Comparison of ENCODE assay signal across 13 cellular contexts in genomic region chr17:44361292-44362055, GRCh38. TPM values are rescaled to one million over a fixed set of nuclear protein-coding genes. Genes with fewer than 3 reads are reported as not detected.
DNase-seq lines count a peak whose midpoint lies in the region; ATAC-seq and TF ChIP-seq lines count a peak whose summit lies in the region.
"Had no signal": no experiment of that assay in that cellular context is flagged by ENCODE, and none has a peak within 500 bp of the region (broad histone marks: within the 10 kb centered on the region; RNA-seq: fewer than 3 reads in every experiment).

No MANE protein-coding gene starts in this region.

- H3K18ac ChIP-seq in IMR-90 (ENCODE audit: low read depth, low read length): peak overlapping the region; percentile 15; the same call in 1 of the 2 replicates

- H4K20me1 ChIP-seq in IMR-90 (ENCODE audit: insufficient read depth, low read length): peaks cover 11% of the 10 kb centered on the region

- no peak overlapping the region for H3K56ac ChIP-seq in IMR-90 (ENCODE audit: extremely low read depth, insufficient read depth, low read length)

- no peak overlapping the region for H4K8ac ChIP-seq in IMR-90 (ENCODE audit: low read depth in 2 of 2, low read length in 2 of 2)

- intact Hi-C loops in IMR-90 (cut with micrococcal nuclease) (no loop called here), CD14-positive monocyte (cut with micrococcal nuclease) (loop anchor here in 1 of 2 donors (2.0 to 5.0 kb wide), 2 partner anchors 39 to 151 kb away; partner anchors contain the start of gene SLC25A39)

- H3K4me3 ChIP-seq in IMR-90 (ENCODE audit: insufficient read depth, low read depth, low read length): no peak overlapping the region
- peak overlapping the region; percentile 87 for H3K4me3 ChIP-seq in endodermal cell (ENCODE audit: low read length)
- peak overlapping the region; percentile 0 for H3K4me3 ChIP-seq in neuron (ENCODE audit: low read length)
- H3K4me3 ChIP-seq: thyroid gland had no signal

- in situ Hi-C loops in IMR-90 (cut with MboI; ENCODE audit: low sequenced_read_pairs): no loop called here

- peak overlapping the region; percentile 48; the same call in 1 of the 2 replicates for H2AK5ac ChIP-seq in IMR-90 (ENCODE audit: low read depth, low read length)

- no peak overlapping the region for H2BK5ac ChIP-seq in IMR-90 (ENCODE audit: low read depth, low read length, poor library complexity, severe bottlenecking)

- ATAC-seq in IMR-90 (ENCODE audit: low read depth) (no peak), HG03135 (IDR thresholded peaks at IDR 0.05; ENCODE audit: unreplicated experiment) (no peak), omental fat pad (ENCODE audit: low FRiP score) (no peak)

- H2AFZ ChIP-seq in IMR-90 (replicated peaks; ENCODE audit: low read length, poor library complexity): peak overlapping the region; percentile 77
- H2AFZ ChIP-seq in neuron (ENCODE audit: low read depth, low read length): no peak overlapping the region

- H3K36me3 Mint-ChIP-seq in endodermal cell (ENCODE audit: low read depth) (peaks cover 12% of the 10 kb centered on the region), CD14-positive monocyte (no peaks in the 10 kb centered on the region)
- H3K36me3 Mint-ChIP-seq: activated naive CD8-positive, alpha-beta T cell; CD4-positive, alpha-beta memory T cell had no signal

- H4K91ac ChIP-seq in IMR-90 (ENCODE audit: insufficient read depth, low read depth, low read length): no peak overlapping the region

- H2BK15ac ChIP-seq in IMR-90 (ENCODE audit: low read depth, low read length): no peak overlapping the region

- no peak overlapping the region for H3K23ac ChIP-seq in IMR-90 (ENCODE audit: low read depth, low read length)

- TF ChIP-seq CTCF in IMR-90 (conservative IDR thresholded peaks at IDR 0.05; ENCODE audit: low read depth, low read length) (no peak), endodermal cell (conservative IDR thresholded peaks at IDR 0.05) (no peak), CD14-positive monocyte (IDR thresholded peaks at IDR 0.05) (no peak), omental fat pad (IDR thresholded peaks at IDR 0.05) (no peak)

- H2BK20ac ChIP-seq in IMR-90 (ENCODE audit: low read depth, low read length): no peak overlapping the region

- peaks cover 8% of the 10 kb centered on the region; the same call in 1 of the 2 replicates for H3K9me1 ChIP-seq in IMR-90 (ENCODE audit: insufficient read depth, low read length)

- peaks cover 10% of the 10 kb centered on the region for H3K27me3 ChIP-seq in IMR-90 (ENCODE audit: control insufficient read depth, insufficient read depth, low read length)
- peaks cover 5% of the 10 kb centered on the region for H3K27me3 ChIP-seq in endodermal cell (ENCODE audit: control insufficient read depth, insufficient read depth, low read length, poor library complexity, severe bottlenecking)
- H3K27me3 ChIP-seq in neuron (ENCODE audit: insufficient read depth, low read length): peaks cover 7% of the 10 kb centered on the region
- H3K27me3 ChIP-seq: thyroid gland had no signal

- H3K36me3 ChIP-seq in IMR-90 (ENCODE audit: control insufficient read depth, insufficient read depth, low read length) (peaks cover 3% of the 10 kb centered on the region; the same call in 1 of the 2 replicates), endodermal cell (ENCODE audit: control insufficient read depth, insufficient read depth, low read length) (peaks cover 23% of the 10 kb centered on the region), neuron (ENCODE audit: insufficient read depth, low read length) (peaks cover 14% of the 10 kb centered on the region)
- H3K36me3 ChIP-seq: thyroid gland had no signal

- POLR2A ChIA-PET in IMR-90 (lab: Charles Lee; ENCODE audit: unreplicated experiment): interaction anchor here (0.5 to 0.6 kb wide), 2 partner anchors 140 to 143 kb away, joined by 3 to 6 read pairs; no protein-coding TSS in a partner anchor

- H3K27me3 Mint-ChIP-seq in endodermal cell (ENCODE audit: insufficient read depth): peaks cover 26% of the 10 kb centered on the region
- H3K27me3 Mint-ChIP-seq in CD14-positive monocyte (ENCODE audit: low read depth in 3 of 3): peaks cover 42 to 68% (median 49%) of the 10 kb centered on the region in 3 donors

- no peak overlapping the region; the same call in 1 of the 2 replicates for H3K4ac ChIP-seq in IMR-90 (ENCODE audit: low read depth, low read length)

- dilution Hi-C loops in IMR-90 (cut with HindIII; ENCODE audit: low sequenced_read_pairs, unreplicated experiment): no loop called here

- no peak overlapping the region for H3K9ac ChIP-seq in IMR-90 (ENCODE audit: low read depth, low read length)
- no peak overlapping the region for H3K9ac ChIP-seq in endodermal cell (ENCODE audit: extremely low read depth, low read length, poor library complexity, severe bottlenecking)

- DNase-seq in DMS 273 (lab: John Stamatoyannopoulos, UW; ENCODE audit: unreplicated experiment) (peak; percentile 68), DMS 273 treated with DMSO at 0.1 percent for 48 hours (lab: John Stamatoyannopoulos, UW) (no peak), IMR-90 (no peak), endodermal cell (peak; percentile 82), CD14-positive monocyte (ENCODE audit: low spot score) (no peak), omental fat pad (ENCODE audit: low spot score) (no peak)
- DNase-seq: CD4-positive, alpha-beta memory T cell had no signal

- no TSS peak for BruUV-seq in IMR-90 (replicated peaks; lab: Mats Ljungman, UMichigan)

- no peak for TF ChIP-seq POLR2A in IMR-90 (IDR thresholded peaks at IDR 0.05; ENCODE audit: low read depth, low read length)

- no peak overlapping the region for H3K27ac Mint-ChIP-seq in endodermal cell
- no peak overlapping the region for H3K27ac Mint-ChIP-seq in CD14-positive monocyte
- H3K27ac Mint-ChIP-seq: activated naive CD8-positive, alpha-beta T cell; CD4-positive, alpha-beta memory T cell had no signal

- CTCF ChIA-PET in IMR-90 (lab: Yijun Ruan, JAX): no interaction called here

- no peak overlapping the region; the same call in 1 of the 2 replicates for H4K5ac ChIP-seq in IMR-90 (ENCODE audit: low read depth, low read length)

- H3K9me3 Mint-ChIP-seq in endodermal cell: no peaks in the 10 kb centered on the region
- H3K9me3 Mint-ChIP-seq in CD14-positive monocyte: peaks cover 0 to 3% (median 2%) of the 10 kb centered on the region in 7 donors
- H3K9me3 Mint-ChIP-seq: CD4-positive, alpha-beta memory T cell had no signal

- no peak for TF ChIP-seq RAD21 in IMR-90 (IDR thresholded peaks at IDR 0.05; ENCODE audit: low read length)

- H3K4me1 Mint-ChIP-seq in endodermal cell (peaks cover 16% of the 10 kb centered on the region), CD14-positive monocyte (peaks cover 6% of the 10 kb centered on the region)

- peak overlapping the region; percentile 45; the same call in 1 of the 2 replicates for H3K4me2 ChIP-seq in IMR-90 (ENCODE audit: low read depth, low read length)

- peaks cover 4 to 28% of the 10 kb centered on the region in 2 experiments; a peak in 2 of 4 replicates for H3K79me1 ChIP-seq in IMR-90 (ENCODE audit: low read depth in 1 of 2, low read length in 2 of 2)

- H3K4me1 ChIP-seq in IMR-90 (ENCODE audit: control insufficient read depth, insufficient read depth, low read length) (peaks cover 15% of the 10 kb centered on the region), endodermal cell (ENCODE audit: control insufficient read depth, insufficient read depth, low read length) (peaks cover 20% of the 10 kb centered on the region), neuron (ENCODE audit: insufficient read depth, low read length) (peaks cover 32% of the 10 kb centered on the region)

- H3K4me3 Mint-ChIP-seq in endodermal cell: peak overlapping the region; percentile 73
- H3K4me3 Mint-ChIP-seq in CD14-positive monocyte: peak overlapping the region in 1 of 2 donors; percentile 43
- H3K4me3 Mint-ChIP-seq: activated naive CD8-positive, alpha-beta T cell; CD4-positive, alpha-beta memory T cell had no signal

- H3K9me3 ChIP-seq in IMR-90 (ENCODE audit: control insufficient read depth, insufficient read depth, low read length): no peaks in the 10 kb centered on the region
- no peaks in the 10 kb centered on the region for H3K9me3 ChIP-seq in endodermal cell (ENCODE audit: control insufficient read depth, low read length)
- no peaks in the 10 kb centered on the region for H3K9me3 ChIP-seq in neuron (ENCODE audit: low read length)
- H3K9me3 ChIP-seq: thyroid gland had no signal

- no peak overlapping the region for H2BK120ac ChIP-seq in IMR-90 (ENCODE audit: low read depth, low read length)

- peak overlapping the region; percentile 18 for H2AK9ac ChIP-seq in IMR-90 (replicated peaks; ENCODE audit: low read depth, low read length, poor library complexity)

- H3K14ac ChIP-seq in IMR-90 (replicated peaks; ENCODE audit: low read depth, low read length): no peak overlapping the region

- WGBS in IMR-90 (ENCODE audit: extremely low coverage in 2 of 2, insufficient read length in 1 of 2), 2 experiments: no CpG with 5 or more reads among the region's 8 CpGs
- WGBS in endodermal cell (ENCODE audit: insufficient coverage in 1 of 2, insufficient read length in 1 of 2), 2 experiments: 74% methylated on average over 3 to 8 of the region's 8 CpGs

- H3K27ac ChIP-seq in IMR-90 (ENCODE audit: insufficient read depth, low read length) (no peak overlapping the region), endodermal cell (ENCODE audit: low read depth, low read length) (no peak overlapping the region)
- H3K27ac ChIP-seq: 22Rv1, thyroid gland had no signal

RNA-seq across cellular contexts. Expression of gene FAM171A2, which starts 2.2 kb away (rescaled TPM):
- total RNA-seq in IMR-90 (2012; rRNA removed) (3.1 and 3.2 TPM in 2 replicates), endodermal cell (10 to 100 TPM; 45.7 to 51.9 TPM), omental fat pad (1 to 10 TPM in 1 of 4 donors, under 1 TPM in 3; 0.56 to 3.5 (median 0.95) TPM)
- polyA plus RNA-seq in IMR-90 (2012; rRNA removed) (5.9 and 8.1 TPM in 2 replicates), CD14-positive monocyte (not detected)
- polyA plus RNA-seq in IMR-90 (2012; cell fraction: cytosol; rRNA removed): 3.5 and 12.3 TPM in 2 replicates
- 3.7 and 9.3 TPM in 2 replicates for polyA plus RNA-seq in IMR-90 (2012; cell fraction: nucleus; rRNA removed; ENCODE audit: low replicate concordance)
- 48.1 TPM for polyA plus RNA-seq in endodermal cell (2013, experiment 1 of 2)
- 43.2 TPM for polyA plus RNA-seq in endodermal cell (2013, experiment 2 of 2)

RNA-seq across cellular contexts. Expression of gene GRN, which starts 16.4 kb away (rescaled TPM):
- total RNA-seq in IMR-90 (2012; rRNA removed) (38.9 and 39.2 TPM in 2 replicates), endodermal cell (100 to 1,000 TPM; 178 to 205 TPM), omental fat pad (100 to 1,000 TPM; 275 to 379 (median 316) TPM)
- polyA plus RNA-seq in IMR-90 (2012; rRNA removed) (494 and 588 TPM in 2 replicates), CD14-positive monocyte (1,000 to 10,000 TPM; 1,303 to 1,960 TPM)
- 401 and 565 TPM in 2 replicates for polyA plus RNA-seq in IMR-90 (2012; cell fraction: cytosol; rRNA removed)
- polyA plus RNA-seq in IMR-90 (2012; cell fraction: nucleus; rRNA removed; ENCODE audit: low replicate concordance): 146 and 360 TPM in 2 replicates
- 96.8 TPM for polyA plus RNA-seq in endodermal cell (2013, experiment 1 of 2)
- polyA plus RNA-seq in endodermal cell (2013, experiment 2 of 2): 86.7 TPM

RNA-seq across cellular contexts. Expression of gene ITGA2B, which starts 28.0 kb away (rescaled TPM):
- under 0.01 TPM in 2 replicates for total RNA-seq in IMR-90 (2012; rRNA removed)
- polyA plus RNA-seq in IMR-90 (2012; rRNA removed): 0.22 and 0.26 TPM in 2 replicates
- 0.04 and 0.21 TPM in 2 replicates for polyA plus RNA-seq in IMR-90 (2012; cell fraction: cytosol; rRNA removed)
- 2.4 and 2.8 TPM in 2 replicates for polyA plus RNA-seq in IMR-90 (2012; cell fraction: nucleus; rRNA removed; ENCODE audit: low replicate concordance)
- total RNA-seq in endodermal cell: 1 to 10 TPM; 5.2 to 8.5 TPM
- 12.8 TPM for polyA plus RNA-seq in endodermal cell (2013, experiment 1 of 2)
- polyA plus RNA-seq in endodermal cell (2013, experiment 2 of 2): 10.6 TPM
- polyA plus RNA-seq in CD14-positive monocyte: 1 to 10 TPM; 1.1 to 1.2 TPM
- 1 to 10 TPM in 2 of 4 donors, under 1 TPM in 2; 0.72 to 1.6 (median 1.0) TPM for total RNA-seq in omental fat pad
- polyA plus RNA-seq: CD4-positive, alpha-beta memory T cell; keratinocyte had no signal

RNA-seq across cellular contexts. Expression of gene SLC25A39, which starts 36.9 kb away (rescaled TPM):
- total RNA-seq in IMR-90 (2012; rRNA removed) (49.1 and 49.2 TPM in 2 replicates), endodermal cell (100 to 1,000 TPM; 191 to 201 TPM), omental fat pad (10 to 100 TPM; 46.0 to 75.7 (median 60.7) TPM)
- polyA plus RNA-seq in IMR-90 (2012; rRNA removed) (99.7 and 119 TPM in 2 replicates), CD14-positive monocyte (10 to 100 TPM; 64.0 to 64.5 TPM)
- polyA plus RNA-seq in IMR-90 (2012; cell fraction: cytosol; rRNA removed): 126 and 127 TPM in 2 replicates
- 142 and 367 TPM in 2 replicates for polyA plus RNA-seq in IMR-90 (2012; cell fraction: nucleus; rRNA removed; ENCODE audit: low replicate concordance)
- polyA plus RNA-seq in endodermal cell (2013, experiment 1 of 2): 87.4 TPM
- polyA plus RNA-seq in endodermal cell (2013, experiment 2 of 2): 82.3 TPM

RNA-seq across cellular contexts. Expression of gene RUNDC3A, which starts 53.1 kb away (rescaled TPM):
- total RNA-seq in IMR-90 (2012; rRNA removed): under 0.01 TPM in 2 replicates
- 0.07 and 0.34 TPM in 2 replicates for polyA plus RNA-seq in IMR-90 (2012; rRNA removed)
- 0.16 and 0.18 TPM in 2 replicates for polyA plus RNA-seq in IMR-90 (2012; cell fraction: cytosol; rRNA removed)
- 0.51 and 0.57 TPM in 2 replicates for polyA plus RNA-seq in IMR-90 (2012; cell fraction: nucleus; rRNA removed; ENCODE audit: low replicate concordance)
- 1 to 10 TPM; 1.0 to 2.1 TPM for total RNA-seq in endodermal cell
- 21.7 TPM for polyA plus RNA-seq in endodermal cell (2013, experiment 1 of 2)
- 15.4 TPM for polyA plus RNA-seq in endodermal cell (2013, experiment 2 of 2)
- under 1 TPM in 1 of 2 donors, not detected in 1; 0.22 TPM for polyA plus RNA-seq in CD14-positive monocyte
- under 1 TPM in 1 of 4 donors, not detected in 3; 0.84 TPM for total RNA-seq in omental fat pad

Comparison
In these comparisons a context has a peak if more than half of its experiments do, and no peak if none do; other contexts are left out.
1. DNase-seq: peak in DMS 273 (single experiment) and endodermal cell (single experiment); none in DMS 273 treated with DMSO at 0.1 percent for 48 hours (single experiment), IMR-90 (single experiment), CD14-positive monocyte (single experiment) and omental fat pad (single experiment).
2. RNA of gene FAM171A2, which starts 2.2 kb away (total RNA-seq): 45.7 to 51.9 TPM in endodermal cell; 3.1 to 3.2 TPM in IMR-90 and 0.56 to 3.5 TPM in omental fat pad; every median in the first group is over 10 times any median in the second.